ENCODE assay signal across 27 cellular contexts in genomic region chr12:110320548-110320947, GRCh38. TPM values are rescaled to one million over a fixed set of nuclear protein-coding genes. Genes with fewer than 3 reads are reported as not detected.
A peak's percentile ranks its signal among the peaks of the same experiment; 100 is the strongest.
DNase-seq lines count a peak whose midpoint lies in the region; ATAC-seq, FAIRE-seq and TF ChIP-seq lines count a peak whose summit lies in the region.
"Had no signal": no experiment of that assay in that cellular context is flagged by ENCODE, and none has a peak within 500 bp of the region (broad histone marks: within the 10 kb centered on the region; RNA-seq: fewer than 3 reads in every experiment).

No MANE protein-coding gene starts in this region.

- no peak overlapping the region for H3K4me2 ChIP-seq in HepG2 (ENCODE audit: low read depth, low read length)

- no peaks in the 10 kb centered on the region for H3K27me3 Mint-ChIP-seq in MCF 10A (ENCODE audit: insufficient read depth, unreplicated experiment)
- H3K27me3 Mint-ChIP-seq in activated T-helper 17 cell treated with anti-CD3 and anti-CD28 coated beads, Interleukin-2, amount 50 U/mL, for 72 hours = no peaks in the 10 kb centered on the region
- H3K27me3 Mint-ChIP-seq in type B pancreatic cell = no peaks in the 10 kb centered on the region
- H3K27me3 Mint-ChIP-seq: activated B cell treated with CpG ODN at 0.5 μM for 24 hours had no signal

- DNase-seq in MCF 10A (ENCODE audit: unreplicated experiment) (no peak), breast epithelium (ENCODE audit: low spot score in 2 of 2) (no peak), HepG2 (ENCODE audit: low spot score) (peak; percentile 31), type B pancreatic cell (ENCODE audit: extremely low spot score, unreplicated experiment) (no peak)
- DNase-seq: activated B cell treated with CpG ODN at 0.5 μM for 24 hours; activated CD4-positive, alpha-beta T cell treated with anti-CD3 and anti-CD28 coated beads, Interleukin-2, amount 50 U/mL, for 48 hours; adrenal gland; COR-L47; GDM1; hypothalamus; NCI-H2081; NCI-H345; OCI-M1; psoas muscle; stimulated activated CD8-positive, alpha-beta memory T cell treated with anti-CD3 and anti-CD28 coated beads, Interleukin-4, amount 100 ng/mL, for 48 hours; upper lobe of left lung had no signal

- H3K27me3 ChIP-seq in breast epithelium (no peaks in the 10 kb centered on the region), HepG2 (ENCODE audit: control insufficient read depth in 1 of 2, insufficient read depth in 2 of 2, low read length in 2 of 2) (no peaks in the 10 kb centered on the region)
- H3K27me3 ChIP-seq: adrenal gland, upper lobe of left lung had no signal

- no peak for FAIRE-seq in HepG2 (lab: Jason Lieb, UNC)
- FAIRE-seq: bronchial epithelial cell, GM18507 had no signal

- TF ChIP-seq POLR2A in breast epithelium (IDR thresholded peaks at IDR 0.05) (no peak), HepG2 (IDR thresholded peaks at IDR 0.05; ENCODE audit: insufficient read depth in 1 of 2, low read depth in 2 of 2, low read length in 2 of 2) (no peak)

- BruUV-seq in MCF 10A (replicated peaks; lab: Mats Ljungman, UMichigan) (no TSS peak), HepG2 (replicated peaks; lab: Mats Ljungman, UMichigan) (no TSS peak)

- H3K4me1 Mint-ChIP-seq in MCF 10A (ENCODE audit: insufficient read depth, unreplicated experiment) (peaks cover 9% of the 10 kb centered on the region), type B pancreatic cell (ENCODE audit: unreplicated experiment) (no peaks in the 10 kb centered on the region)
- peaks cover 13% of the 10 kb centered on the region for H3K4me1 Mint-ChIP-seq in activated T-helper 17 cell treated with anti-CD3 and anti-CD28 coated beads, Interleukin-2, amount 50 U/mL, for 72 hours
- H3K4me1 Mint-ChIP-seq: endodermal cell had no signal

- in situ Hi-C loops in HepG2 (cut with HindIII; ENCODE audit: extremely low pct_ligation_motif_present, low pct_unique_long_range_greater_than_20kb) = no loop called here

- intact Hi-C loops in MCF 10A (cut with micrococcal nuclease) (no loop called here), breast epithelium (cut with DNase I; ENCODE audit: low total_unique reads) (loop anchor here (10.0 kb wide), 1 partner anchor 936 kb away; no protein-coding TSS in a partner anchor), HepG2 (cut with micrococcal nuclease; ENCODE audit: unreplicated experiment) (no loop called here)

- H3K36me3 ChIP-seq in breast epithelium (no peaks in the 10 kb centered on the region), HepG2 (replicated peaks in 1 of 2; ENCODE audit: control insufficient read depth in 1 of 2, insufficient read depth in 2 of 2, low read length in 2 of 2) (peaks cover 15 to 59% of the 10 kb centered on the region in 2 experiments; a peak in 4 of 5 replicates)

- peaks cover 17% of the 10 kb centered on the region for H4K20me1 ChIP-seq in HepG2 (ENCODE audit: insufficient read depth, low read length)

- H3K79me2 ChIP-seq in HepG2 (ENCODE audit: insufficient read depth, low read length) = peaks cover 59% of the 10 kb centered on the region

- H3K4me1 ChIP-seq in breast epithelium (peaks cover 0 to 7% of the 10 kb centered on the region in 2 donors), HepG2 (ENCODE audit: insufficient read depth, low read length) (peaks cover 35% of the 10 kb centered on the region)

- CTCF ChIA-PET in MCF 10A (lab: Yijun Ruan, JAX) (interaction anchor here (1.7 to 2.4 kb wide), 2 partner anchors 10 to 111 kb away, joined by 6 to 7 read pairs; no protein-coding TSS in a partner anchor), HepG2 (lab: Yijun Ruan, JAX; ENCODE audit: low intra/inter-chr PET ratio, low total read pairs) (no interaction called here)

- no peak for TF ChIP-seq RAD21 in HepG2 (CRISPR knock-in tag; IDR thresholded peaks at IDR 0.05)

- H3K9me3 ChIP-seq in breast epithelium (no peaks in the 10 kb centered on the region), HepG2 (ENCODE audit: low read length) (no peaks in the 10 kb centered on the region)
- H3K9me3 ChIP-seq: adrenal gland, psoas muscle, upper lobe of left lung had no signal

- H2AFZ ChIP-seq in HepG2 (ENCODE audit: low read length) = no peak overlapping the region

- H3K9ac ChIP-seq in HepG2 (ENCODE audit: insufficient read depth, low read depth, low read length) = no peak overlapping the region

- no peak overlapping the region for H3K4me3 ChIP-seq in breast epithelium
- H3K4me3 ChIP-seq in HepG2 (replicated peaks in 1 of 3; ENCODE audit: insufficient read depth in 1 of 3, low read depth in 2 of 3, low read length in 3 of 3) = no peak overlapping the region
- H3K4me3 ChIP-seq: adrenal gland, coronary artery, lung, psoas muscle, upper lobe of left lung had no signal

- WGBS in HepG2 (ENCODE audit: low lambda C conversion rate) = 57% methylated on average over 3 of the region's 3 CpGs

- TF ChIP-seq CTCF in MCF 10A (IDR thresholded peaks at IDR 0.05; ENCODE audit: unreplicated experiment) (no peak), breast epithelium (IDR thresholded peaks at IDR 0.05) (no peak), HepG2 (CRISPR knock-in tag; IDR thresholded peaks at IDR 0.05) (peak; percentile 44; the same call in 1 of the 2 replicates), type B pancreatic cell (conservative IDR thresholded peaks at IDR 0.05) (no peak)

- H3K9me3 Mint-ChIP-seq in MCF 10A (ENCODE audit: unreplicated experiment) (no peaks in the 10 kb centered on the region), type B pancreatic cell (no peaks in the 10 kb centered on the region)
- no peaks in the 10 kb centered on the region for H3K9me3 Mint-ChIP-seq in activated T-helper 17 cell treated with anti-CD3 and anti-CD28 coated beads, Interleukin-2, amount 50 U/mL, for 72 hours
- H3K9me3 Mint-ChIP-seq: activated B cell treated with CpG ODN at 0.5 μM for 24 hours, endodermal cell had no signal

- H3K4me3 Mint-ChIP-seq in MCF 10A (ENCODE audit: unreplicated experiment) = no peak overlapping the region
- no peak overlapping the region for H3K4me3 Mint-ChIP-seq in activated T-helper 17 cell treated with anti-CD3 and anti-CD28 coated beads, Interleukin-2, amount 50 U/mL, for 72 hours
- no peak overlapping the region for H3K4me3 Mint-ChIP-seq in type B pancreatic cell
- H3K4me3 Mint-ChIP-seq: activated B cell treated with CpG ODN at 0.5 μM for 24 hours, endodermal cell had no signal

- H3K36me3 Mint-ChIP-seq in MCF 10A (ENCODE audit: insufficient read depth, unreplicated experiment) (peaks cover 71% of the 10 kb centered on the region), type B pancreatic cell (peaks cover 20% of the 10 kb centered on the region)
- peaks cover 88% of the 10 kb centered on the region for H3K36me3 Mint-ChIP-seq in activated T-helper 17 cell treated with anti-CD3 and anti-CD28 coated beads, Interleukin-2, amount 50 U/mL, for 72 hours (ENCODE audit: low read depth)

- TF ChIP-seq EP300 in HepG2 (IDR thresholded peaks at IDR 0.05; ENCODE audit: low read depth in 2 of 2, low read length in 2 of 2) = no peak
- no peak for TF ChIP-seq EP300 in HepG2 (CRISPR knock-in tag; IDR thresholded peaks at IDR 0.05; ENCODE audit: borderline replicate concordance)

- H3K27ac ChIP-seq in breast epithelium (no peak overlapping the region), HepG2 (ENCODE audit: extremely low read length, insufficient read depth, low read length) (peak overlapping the region; percentile 44)
- H3K27ac ChIP-seq: adrenal gland, coronary artery, psoas muscle, upper lobe of left lung had no signal

- no peak for ATAC-seq in activated T-helper 17 cell treated with anti-CD3 and anti-CD28 coated beads, Interleukin-2, amount 50 U/mL, for 72 hours (replicated peaks)
- ATAC-seq in HepG2 (peak; percentile 83), GM21723 (IDR thresholded peaks at IDR 0.05; ENCODE audit: unreplicated experiment) (no peak), GM21825 (IDR thresholded peaks at IDR 0.05; ENCODE audit: unreplicated experiment) (no peak), HG02798 (IDR thresholded peaks at IDR 0.05; ENCODE audit: poor library complexity, unreplicated experiment) (no peak)
- ATAC-seq: HCT116, psoas muscle, Right ventricle myocardium inferior had no signal

- POLR2A ChIA-PET in MCF 10A (lab: Yijun Ruan, JAX) (interaction anchor here (0.7 to 1.8 kb wide), 4 partner anchors 11 to 131 kb away, joined by 3 to 9 read pairs (median 5); no protein-coding TSS in a partner anchor), HepG2 (lab: Yijun Ruan, JAX) (no interaction called here)

- peak overlapping the region; percentile 39 for H3K27ac Mint-ChIP-seq in MCF 10A (ENCODE audit: low read depth, unreplicated experiment)
- peak overlapping the region; percentile 38 for H3K27ac Mint-ChIP-seq in activated T-helper 17 cell treated with anti-CD3 and anti-CD28 coated beads, Interleukin-2, amount 50 U/mL, for 72 hours
- peak overlapping the region; percentile 44 for H3K27ac Mint-ChIP-seq in type B pancreatic cell
- H3K27ac Mint-ChIP-seq: activated B cell treated with CpG ODN at 0.5 μM for 24 hours, endodermal cell had no signal

TF ChIP-seq in HepG2, 621 proteins besides CTCF, POLR2A, EP300 and RAD21 (continues in another document):
- no peak for TF ChIP-seq ZNF547 (CRISPR knock-in tag; IDR thresholded peaks at IDR 0.05)

RNA-seq across cellular contexts. Expression of gene ATP2A2, which starts 39.5 kb away (rescaled TPM):
- total RNA-seq in MCF 10A (2022) = 272 and 308 TPM in 2 replicates
- 100 to 1,000 TPM in 2 of 3 donors, 10 to 100 TPM in 1; 95.1 to 109 (median 102) TPM for total RNA-seq in breast epithelium
- 100 to 1,000 TPM; 135 to 261 TPM for total RNA-seq in activated T-helper 17 cell treated with anti-CD3 and anti-CD28 coated beads, Interleukin-2, amount 50 U/mL, for 72 hours
- 79.2 and 85.5 TPM in 2 replicates for total RNA-seq in HepG2 (2016; rRNA removed; fragmentation: Illumina TruSeq; extraction: Trizol)
- total RNA-seq in HepG2 (2016; cell fraction: cytosol; rRNA removed; fragmentation: Illumina TruSeq; extraction: Trizol; ENCODE audit: low read depth) = 16.6 and 18.3 TPM in 2 replicates
- total RNA-seq in HepG2 (2016; cell fraction: insoluble cytoplasmic fraction; rRNA removed; fragmentation: Illumina TruSeq; extraction: Trizol) = 64.3 and 88.8 TPM in 2 replicates
- 50.1 and 58.3 TPM in 2 replicates for total RNA-seq in HepG2 (2016; cell fraction: membrane; rRNA removed; fragmentation: Illumina TruSeq; extraction: Trizol)
- total RNA-seq in HepG2 (2016; cell fraction: nucleus; rRNA removed; fragmentation: Illumina TruSeq; extraction: Trizol) = 162 and 186 TPM in 2 replicates
- polyA plus RNA-seq in HepG2 (2011; rRNA removed) = 35.4 and 40.8 TPM in 2 replicates
- 19.8 and 24.8 TPM in 2 replicates for polyA plus RNA-seq in HepG2 (2011; cell fraction: cytosol; rRNA removed)
- 106 and 112 TPM in 2 replicates for polyA plus RNA-seq in HepG2 (2011; cell fraction: nucleus; rRNA removed)
- 95.4 and 109 TPM in 2 replicates for polyA plus RNA-seq in HepG2 (2012)
- 7.7 and 8.0 TPM in 2 replicates for polyA plus RNA-seq in HepG2 (2016; cell fraction: cytosol; fragmentation: Illumina TruSeq; extraction: Trizol; ENCODE audit: low read depth)
- polyA plus RNA-seq in HepG2 (2016; cell fraction: insoluble cytoplasmic fraction; fragmentation: Illumina TruSeq; extraction: Trizol; ENCODE audit: low read depth) = 52.2 and 68.9 TPM in 2 replicates
- polyA plus RNA-seq in HepG2 (2016; cell fraction: membrane; fragmentation: Illumina TruSeq; extraction: Trizol; ENCODE audit: low read depth) = 23.7 and 31.5 TPM in 2 replicates
- 193 and 199 TPM in 2 replicates for polyA plus RNA-seq in HepG2 (2016; cell fraction: nucleus; fragmentation: Illumina TruSeq; extraction: Trizol; ENCODE audit: insufficient read depth, low read depth)
- 88.2 and 101 TPM in 2 replicates for polyA minus RNA-seq in HepG2 (2011; rRNA and poly(A)+ RNA removed; ENCODE audit: low replicate concordance)
- 63.9 and 75.1 TPM in 2 replicates for polyA minus RNA-seq in HepG2 (2011; cell fraction: cytosol; rRNA and poly(A)+ RNA removed)
- 126 and 131 TPM in 2 replicates for polyA minus RNA-seq in HepG2 (2011; cell fraction: nucleus; rRNA and poly(A)+ RNA removed)
- total RNA-seq in type B pancreatic cell (ENCODE audit: low replicate concordance) = 163 and 203 TPM in 2 replicates
